ENCODE assay signal across 8 cellular contexts in genomic region chr10:84264611-84265141, GRCh38. TPM values are rescaled to one million over a fixed set of nuclear protein-coding genes. Genes with fewer than 3 reads are reported as not detected.
DNase-seq lines count a peak whose midpoint lies in the region; ATAC-seq, FAIRE-seq and TF ChIP-seq lines count a peak whose summit lies in the region.

No MANE protein-coding gene starts in this region.

- H3K9ac ChIP-seq in NT2/D1 (ENCODE audit: insufficient read length, low read depth), result no peak overlapping the region

- no peaks in the 10 kb centered on the region for H3K36me3 ChIP-seq in NT2/D1 (ENCODE audit: insufficient read depth, insufficient read length, low read length)

- H3K27me3 Mint-ChIP-seq in natural killer cell (ENCODE audit: low read depth in 2 of 2), result peaks cover 25 to 33% of the 10 kb centered on the region in 2 donors

- no peak overlapping the region for H3K4me3 ChIP-seq in NT2/D1 (ENCODE audit: insufficient read length, low read depth)

- no peaks in the 10 kb centered on the region for H3K27me3 ChIP-seq in NT2/D1 (ENCODE audit: insufficient read depth, insufficient read length)

- no peaks in the 10 kb centered on the region for H3K9me3 Mint-ChIP-seq in natural killer cell
- H3K9me3 Mint-ChIP-seq in stimulated activated effector memory CD8-positive, alpha-beta T cell treated with anti-CD3 and anti-CD28 coated beads, Interleukin-12 subunit alpha, Interleukin-12 subunit beta, amount 100 ng/mL, for 72 hours, result no peaks in the 10 kb centered on the region

- intact Hi-C loops in natural killer cell (cut with micrococcal nuclease), result loop anchor here (1.0 to 5.0 kb wide), 3 partner anchors 68 to 273 kb away; no protein-coding TSS in a partner anchor

- no peaks in the 10 kb centered on the region for H3K4me1 ChIP-seq in NT2/D1 (ENCODE audit: insufficient read depth, insufficient read length)

- H3K4me1 Mint-ChIP-seq in natural killer cell, result peaks cover 12 to 16% of the 10 kb centered on the region in 2 donors
- peaks cover 21% of the 10 kb centered on the region for H3K4me1 Mint-ChIP-seq in stimulated activated effector memory CD8-positive, alpha-beta T cell treated with anti-CD3 and anti-CD28 coated beads, Interleukin-12 subunit alpha, Interleukin-12 subunit beta, amount 100 ng/mL, for 72 hours

- no peaks in the 10 kb centered on the region for H3K36me3 Mint-ChIP-seq in natural killer cell
- H3K36me3 Mint-ChIP-seq in stimulated activated effector memory CD8-positive, alpha-beta T cell treated with anti-CD3 and anti-CD28 coated beads, Interleukin-12 subunit alpha, Interleukin-12 subunit beta, amount 100 ng/mL, for 72 hours, result no peaks in the 10 kb centered on the region

- ATAC-seq in GM21367 (IDR thresholded peaks at IDR 0.05; ENCODE audit: unreplicated experiment) (peak; percentile 94), HG03575 (IDR thresholded peaks at IDR 0.05; ENCODE audit: extremely low read depth, insufficient number of reproducible peaks, low FRiP score, unreplicated experiment) (peak; percentile 61), esophagus mucosa (peak; percentile 83), natural killer cell (peak; percentile 84 to 98 (median 96))
- ATAC-seq in stimulated activated effector memory CD8-positive, alpha-beta T cell treated with anti-CD3 and anti-CD28 coated beads, Interleukin-12 subunit alpha, Interleukin-12 subunit beta, amount 100 ng/mL, for 72 hours, result peak; percentile 83

- TF ChIP-seq CTCF in D721Med (IDR thresholded peaks at IDR 0.05; ENCODE audit: insufficient read depth, missing control alignments) (peak; percentile 98), natural killer cell (IDR thresholded peaks at IDR 0.05) (peak; percentile 97)

- no peak overlapping the region for H3K27ac Mint-ChIP-seq in natural killer cell
- no peak overlapping the region for H3K27ac Mint-ChIP-seq in stimulated activated effector memory CD8-positive, alpha-beta T cell treated with anti-CD3 and anti-CD28 coated beads, Interleukin-12 subunit alpha, Interleukin-12 subunit beta, amount 100 ng/mL, for 72 hours

- no peak overlapping the region for H3K4me3 Mint-ChIP-seq in natural killer cell
- H3K4me3 Mint-ChIP-seq in stimulated activated effector memory CD8-positive, alpha-beta T cell treated with anti-CD3 and anti-CD28 coated beads, Interleukin-12 subunit alpha, Interleukin-12 subunit beta, amount 100 ng/mL, for 72 hours, result no peak overlapping the region

- peak; percentile 16 for FAIRE-seq in D721Med (lab: Jason Lieb, UNC)

- DNase-seq in D721Med (ENCODE audit: insufficient read length, low spot score) (no peak), NT2/D1 (ENCODE audit: low read depth, low spot score) (peak; percentile 39), natural killer cell (peak; percentile 62)
- DNase-seq in activated CD8-positive, alpha-beta memory T cell treated with anti-CD3 and anti-CD28 coated beads, Interleukin-2, amount 50 U/mL, for 48 hours, result peak; percentile 84
- peak; percentile 54 to 85 for DNase-seq in stimulated activated effector memory CD8-positive, alpha-beta T cell treated with anti-CD3 and anti-CD28 coated beads, Interleukin-12 subunit alpha, Interleukin-12 subunit beta, amount 100 ng/mL, for 72 hours (ENCODE audit: low spot score in 2 of 2)

- H3K9me3 ChIP-seq in NT2/D1 (ENCODE audit: insufficient read depth, low read length), result no peaks in the 10 kb centered on the region

RNA-seq across cellular contexts. Expression of gene RGR, which starts 19.8 kb away (rescaled TPM):
- total RNA-seq in esophagus mucosa, result not detected
- total RNA-seq in natural killer cell, result not detected

RNA-seq across cellular contexts. Expression of gene LRIT1, which starts 23.3 kb away (rescaled TPM):
- not detected for total RNA-seq in esophagus mucosa
- total RNA-seq in natural killer cell, result not detected

RNA-seq across cellular contexts. Expression of gene LRIT2, which starts 39.3 kb away (rescaled TPM):
- total RNA-seq in esophagus mucosa (not detected), natural killer cell (not detected)
